ENCODE assay signal across 8 cellular contexts in genomic region chr9:136312436-136312835, GRCh38. TPM values are rescaled to one million over a fixed set of nuclear protein-coding genes. Genes with fewer than 3 reads are reported as not detected.
DNase-seq lines count a peak whose midpoint lies in the region; ATAC-seq, FAIRE-seq and TF ChIP-seq lines count a peak whose summit lies in the region.

No MANE protein-coding gene starts in this region.

- no peaks in the 10 kb centered on the region for H3K36me3 ChIP-seq in lower lobe of right lung
- H3K36me3 ChIP-seq in upper lobe of right lung, result no peaks in the 10 kb centered on the region

- H3K9me3 ChIP-seq in lower lobe of right lung (peaks cover 8% of the 10 kb centered on the region), upper lobe of right lung (no peaks in the 10 kb centered on the region)

- H3K4me3 ChIP-seq in lower lobe of right lung (no peak overlapping the region), upper lobe of right lung (no peak overlapping the region)

- intact Hi-C loops in lower lobe of right lung (cut with DNase I), result no loop called here
- intact Hi-C loops in upper lobe of right lung (cut with DNase I), result no loop called here

- FAIRE-seq in GM19239 (lab: Jason Lieb, UNC), result no peak

- H3K27me3 ChIP-seq in lower lobe of right lung (ENCODE audit: low read depth), result peaks cover 17% of the 10 kb centered on the region
- H3K27me3 ChIP-seq in upper lobe of right lung, result peaks cover 13% of the 10 kb centered on the region

- H3K27ac ChIP-seq in lower lobe of right lung (no peak overlapping the region), upper lobe of right lung (no peak overlapping the region)

- ATAC-seq in lower lobe of right lung (peak; percentile 64 to 66), upper lobe of right lung (peak; percentile 68)

- in situ Hi-C loops in GM13976 (cut with MboI; ENCODE audit: low sequenced_read_pairs, unreplicated experiment), result no loop called here

- DNase-seq in AG08395 (ENCODE audit: low spot score), result peak; percentile 88
- DNase-seq in GM13976 (ENCODE audit: low spot score), result peak; percentile 82
- DNase-seq in T-helper 1 cell, result peak in 3 of 5 donors; percentile 23 to 40 (median 27)
- DNase-seq in cerebellar cortex (ENCODE audit: low spot score), result peak; percentile 29
- no peak for DNase-seq in lower lobe of right lung
- no peak for DNase-seq in upper lobe of right lung
- no peak for DNase-seq in NCI-H2107 (lab: John Stamatoyannopoulos, UW)
- DNase-seq in GM19239 (ENCODE audit: insufficient read length, low spot score), result no peak

- TF ChIP-seq CTCF in GM13976 (IDR thresholded peaks at IDR 0.05; ENCODE audit: borderline replicate concordance, control extremely low read depth, extremely low read depth, insufficient read depth, missing control alignments) (peak; percentile 47), lower lobe of right lung (IDR thresholded peaks at IDR 0.05) (peak; percentile 69), upper lobe of right lung (IDR thresholded peaks at IDR 0.05) (peak; percentile 65)

- no peaks in the 10 kb centered on the region for H3K4me1 ChIP-seq in lower lobe of right lung
- H3K4me1 ChIP-seq in upper lobe of right lung, result no peaks in the 10 kb centered on the region

RNA-seq across cellular contexts. Expression of gene CCDC187, which starts 8.5 kb away (rescaled TPM):
- total RNA-seq in lower lobe of right lung, result 6.6 TPM
- 0.09 TPM for total RNA-seq in upper lobe of right lung

RNA-seq across cellular contexts. Expression of gene GPSM1, which starts 14.9 kb away (rescaled TPM):
- total RNA-seq in lower lobe of right lung, result 19.2 TPM
- 27.3 TPM for total RNA-seq in upper lobe of right lung

RNA-seq across cellular contexts. Expression of gene DNLZ, which starts 51.1 kb away (rescaled TPM):
- 12.9 TPM for total RNA-seq in lower lobe of right lung
- total RNA-seq in upper lobe of right lung, result 15.5 TPM

Comparison
In these comparisons a context has a peak if more than half of its experiments do, and no peak if none do; other contexts are left out.
1. DNase-seq: peak in AG08395 (single experiment), GM13976 (single experiment), T-helper 1 cell (3 of 5) and cerebellar cortex (single experiment); none in lower lobe of right lung (single experiment), upper lobe of right lung (single experiment), NCI-H2107 (single experiment) and GM19239 (single experiment).
2. Peak in every context shown above with its lines, with median percentiles within 50 percentile points of each other: CTCF ChIP-seq.